In genomic region chr3:80993241-80993945, GRCh38 we compare ENCODE assay signal across 20 cellular contexts.
DNase-seq lines count a peak whose midpoint lies in the region; ATAC-seq and FAIRE-seq lines count a peak whose summit lies in the region.
"Had no signal": no experiment of that assay in that cellular context is flagged by ENCODE, and none has a peak within 500 bp of the region (broad histone marks: within the 10 kb centered on the region; RNA-seq: fewer than 3 reads in every experiment).

No MANE protein-coding gene starts in this region.

- H3K27ac Mint-ChIP-seq in stimulated activated naive B cell treated with anti-CD40 and anti-IgM and Interleukin-4, amounts not matched to agents 10 μg/mL and 1 μg/mL and 100 μg/mL, for 72 hours, result no peak overlapping the region
- H3K27ac Mint-ChIP-seq: activated naive CD4-positive, alpha-beta T cell treated with anti-CD3 and anti-CD28 coated beads, Interleukin-2, amount 50 U/mL, for 72 hours; brain had no signal

- no peaks in the 10 kb centered on the region for H3K36me3 Mint-ChIP-seq in stimulated activated naive B cell treated with anti-CD40 and anti-IgM and Interleukin-4, amounts not matched to agents 10 μg/mL and 1 μg/mL and 100 μg/mL, for 72 hours
- H3K36me3 Mint-ChIP-seq: activated naive CD4-positive, alpha-beta T cell treated with anti-CD3 and anti-CD28 coated beads, Interleukin-2, amount 50 U/mL, for 72 hours; brain had no signal

- no peak overlapping the region for H3K4me3 Mint-ChIP-seq in stimulated activated naive B cell treated with anti-CD40 and anti-IgM and Interleukin-4, amounts not matched to agents 10 μg/mL and 1 μg/mL and 100 μg/mL, for 72 hours
- H3K4me3 Mint-ChIP-seq: brain had no signal

- peaks cover 0 to 10% of the 10 kb centered on the region in 2 donors for H3K9me3 Mint-ChIP-seq in stimulated activated naive B cell treated with anti-CD40 and anti-IgM and Interleukin-4, amounts not matched to agents 10 μg/mL and 1 μg/mL and 100 μg/mL, for 72 hours

- ATAC-seq in GM19452 (IDR thresholded peaks at IDR 0.05; ENCODE audit: unreplicated experiment), result peak; percentile 64
- peak; percentile 70 for ATAC-seq in HG02943 (IDR thresholded peaks at IDR 0.05; ENCODE audit: low read depth, unreplicated experiment)
- no peak for ATAC-seq in stimulated activated naive B cell treated with anti-CD40 and anti-IgM and Interleukin-4, amounts not matched to agents 10 μg/mL and 1 μg/mL and 100 μg/mL, for 72 hours (replicated peaks)
- ATAC-seq in HG03520 (IDR thresholded peaks at IDR 0.05; ENCODE audit: unreplicated experiment), result no peak
- ATAC-seq: activated naive CD4-positive, alpha-beta T cell treated with anti-CD3 and anti-CD28 coated beads, Interleukin-2, amount 50 U/mL, for 72 hours; left colon had no signal

- FAIRE-seq in RCC 7860 (lab: Jason Lieb, UNC), result peak; percentile 83

- no peaks in the 10 kb centered on the region for H3K27me3 Mint-ChIP-seq in stimulated activated naive B cell treated with anti-CD40 and anti-IgM and Interleukin-4, amounts not matched to agents 10 μg/mL and 1 μg/mL and 100 μg/mL, for 72 hours
- H3K27me3 Mint-ChIP-seq: brain had no signal

- DNase-seq in Caki2 (ENCODE audit: low read depth), result peak; percentile 2
- peak; percentile 9 for DNase-seq in RCC 7860 (ENCODE audit: low spot score)
- DNase-seq in germinal center (ENCODE audit: low spot score), result no peak
- no peak for DNase-seq in stimulated activated naive B cell treated with anti-CD40 and anti-IgM and Interleukin-4, amounts not matched to agents 10 μg/mL and 1 μg/mL and 100 μg/mL, for 72 hours
- DNase-seq in GDM1 (lab: John Stamatoyannopoulos, UW), result no peak
- DNase-seq: 8988T; activated T-cell treated with anti-CD3 and anti-CD28 coated beads, Interleukin-2, amount 50 U/mL, for 1 hour; GOT3; left colon; NCI-H187 treated with DMSO at 0.1 percent for 48 hours; NCI-H510A treated with DMSO at 0.1 percent for 48 hours; sigmoid colon; stimulated activated CD4-positive, alpha-beta T cell treated with anti-CD3 and anti-CD28 coated beads, Interleukin-4, amount 100 ng/mL, for 1 hour; stimulated activated CD8-positive, alpha-beta memory T cell treated with anti-CD3 and anti-CD28 coated beads, Interleukin-4, amount 100 ng/mL, for 48 hours; thyroid gland had no signal

- in situ Hi-C loops in Caki2 (cut with HindIII; ENCODE audit: low pct_unique_long_range_greater_than_20kb, low sequenced_read_pairs), result no loop called here

- no peaks in the 10 kb centered on the region for H3K4me1 Mint-ChIP-seq in stimulated activated naive B cell treated with anti-CD40 and anti-IgM and Interleukin-4, amounts not matched to agents 10 μg/mL and 1 μg/mL and 100 μg/mL, for 72 hours
- H3K4me1 Mint-ChIP-seq: brain had no signal

Comparison
In these comparisons a context has a peak if more than half of its experiments do, and no peak if none do; other contexts are left out.
1. DNase-seq: peak in Caki2 (single experiment) and RCC 7860 (single experiment); none in germinal center (single experiment), stimulated activated naive B cell treated with anti-CD40 and anti-IgM and Interleukin-4, amounts not matched to agents 10 μg/mL and 1 μg/mL and 100 μg/mL, for 72 hours (single experiment) and GDM1 (single experiment).
2. ATAC-seq: peak in GM19452 (single experiment) and HG02943 (single experiment); none in stimulated activated naive B cell treated with anti-CD40 and anti-IgM and Interleukin-4, amounts not matched to agents 10 μg/mL and 1 μg/mL and 100 μg/mL, for 72 hours (0 of 2) and HG03520 (single experiment).